Comparison of ENCODE assay signal across 19 cellular contexts in the genomic region with DNA sequence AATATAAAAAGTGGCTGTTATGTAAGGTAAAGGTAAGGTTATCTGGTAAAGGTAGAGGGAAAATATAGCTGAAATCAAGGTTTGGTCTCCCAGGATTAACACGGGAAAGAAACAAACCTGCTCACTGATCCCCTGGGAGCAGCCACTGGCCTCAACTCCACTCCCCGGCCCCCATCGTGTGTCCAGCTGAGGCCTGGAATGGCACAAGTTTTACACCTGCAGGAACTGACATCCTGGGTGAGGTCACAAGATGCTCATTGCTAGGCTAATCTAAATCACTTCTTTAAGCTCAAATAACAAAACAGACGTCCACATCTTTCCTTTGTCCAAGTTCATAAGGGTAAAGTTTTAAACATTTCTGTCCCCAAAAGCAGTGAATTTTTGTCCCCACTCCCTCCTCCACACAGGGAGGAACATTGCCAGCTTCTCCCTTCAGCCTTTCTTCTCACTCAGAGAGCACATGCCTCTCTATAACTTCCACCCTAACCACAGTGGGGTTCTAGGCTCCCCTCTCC. TPM values are rescaled to one million over a fixed set of nuclear protein-coding genes. Genes with fewer than 3 reads are reported as not detected.
DNase-seq lines count a peak whose midpoint lies in the region; ATAC-seq and TF ChIP-seq lines count a peak whose summit lies in the region.
"Had no signal": no experiment of that assay in that cellular context is flagged by ENCODE, and none has a peak within 500 bp of the region (broad histone marks: within the 10 kb centered on the region; RNA-seq: fewer than 3 reads in every experiment).

No MANE protein-coding gene starts in this region.

- H3K36me3 ChIP-seq in breast epithelium, result no peaks in the 10 kb centered on the region
- H3K36me3 ChIP-seq in right lobe of liver, result peaks cover 0 to 8% (median 0%) of the 10 kb centered on the region in 4 donors
- H3K36me3 ChIP-seq in vagina, result peaks cover 0 to 8% of the 10 kb centered on the region in 2 donors

- peaks cover 0 to 12% of the 10 kb centered on the region in 2 donors for H3K4me1 ChIP-seq in breast epithelium
- H3K4me1 ChIP-seq in right lobe of liver, result peaks cover 0 to 74% (median 30%) of the 10 kb centered on the region in 4 donors
- peaks cover 50% of the 10 kb centered on the region for H3K4me1 ChIP-seq in vagina

- peaks cover 19% of the 10 kb centered on the region for H3K4me1 Mint-ChIP-seq in MCF 10A (ENCODE audit: insufficient read depth, unreplicated experiment)

- TF ChIP-seq CTCF in breast epithelium (IDR thresholded peaks at IDR 0.05) (no peak), MCF 10A (IDR thresholded peaks at IDR 0.05; ENCODE audit: unreplicated experiment) (no peak), VCaP (conservative IDR thresholded peaks at IDR 0.05) (no peak), right lobe of liver (IDR thresholded peaks at IDR 0.05) (no peak), vagina (IDR thresholded peaks at IDR 0.05) (no peak)

- TF ChIP-seq POLR2A in breast epithelium (IDR thresholded peaks at IDR 0.05) (no peak), right lobe of liver (IDR thresholded peaks at IDR 0.05) (no peak), vagina (IDR thresholded peaks at IDR 0.05) (no peak)

- H3K4me3 ChIP-seq in breast epithelium, result no peak overlapping the region
- H3K4me3 ChIP-seq in right lobe of liver, result no peak overlapping the region
- H3K4me3 ChIP-seq in vagina, result no peak overlapping the region

- no peaks in the 10 kb centered on the region for H3K27me3 Mint-ChIP-seq in MCF 10A (ENCODE audit: insufficient read depth, unreplicated experiment)
- H3K27me3 Mint-ChIP-seq: activated T-cell treated with anti-CD3 and anti-CD28 coated beads, Interleukin-2, amount 50 U/mL, for 24 hours; effector memory CD8-positive, alpha-beta T cell; natural killer cell treated with Interleukin-12 subunit alpha and Interleukin-12 subunit beta and Interleukin-15 and Interleukin-18, amount 100 ng/mL, for 72 hours had no signal

- no peaks in the 10 kb centered on the region for H3K9me3 ChIP-seq in breast epithelium
- H3K9me3 ChIP-seq in right lobe of liver, result no peaks in the 10 kb centered on the region
- no peaks in the 10 kb centered on the region for H3K9me3 ChIP-seq in vagina
- H3K9me3 ChIP-seq: SK-N-SH had no signal

- no peaks in the 10 kb centered on the region for H3K9me3 Mint-ChIP-seq in MCF 10A (ENCODE audit: unreplicated experiment)
- H3K9me3 Mint-ChIP-seq in activated naive CD4-positive, alpha-beta T cell treated with anti-CD3 and anti-CD28 coated beads, Interleukin-2, amount 50 U/mL, for 72 hours, result no peaks in the 10 kb centered on the region
- H3K9me3 Mint-ChIP-seq: activated T-cell treated with anti-CD3 and anti-CD28 coated beads, Interleukin-2, amount 50 U/mL, for 24 hours; effector memory CD8-positive, alpha-beta T cell; natural killer cell treated with Interleukin-12 subunit alpha and Interleukin-12 subunit beta and Interleukin-15 and Interleukin-18, amount 100 ng/mL, for 72 hours had no signal

- H3K4me3 Mint-ChIP-seq in MCF 10A (ENCODE audit: unreplicated experiment), result no peak overlapping the region
- H3K4me3 Mint-ChIP-seq: activated T-cell treated with anti-CD3 and anti-CD28 coated beads, Interleukin-2, amount 50 U/mL, for 24 hours; effector memory CD8-positive, alpha-beta T cell had no signal

- H3K27me3 ChIP-seq in breast epithelium (no peaks in the 10 kb centered on the region), right lobe of liver (no peaks in the 10 kb centered on the region), vagina (no peaks in the 10 kb centered on the region)

- BruUV-seq in MCF 10A (replicated peaks; lab: Mats Ljungman, UMichigan), result no TSS peak

- 26% methylated on average over 2 of the region's 4 CpGs for WGBS in right lobe of liver (ENCODE audit: insufficient coverage, low coverage, low lambda C conversion rate, missing lambda C conversion rate)

- H3K27ac Mint-ChIP-seq in MCF 10A (ENCODE audit: low read depth, unreplicated experiment), result no peak overlapping the region
- H3K27ac Mint-ChIP-seq in activated naive CD4-positive, alpha-beta T cell treated with anti-CD3 and anti-CD28 coated beads, Interleukin-2, amount 50 U/mL, for 72 hours, result no peak overlapping the region
- H3K27ac Mint-ChIP-seq: activated T-cell treated with anti-CD3 and anti-CD28 coated beads, Interleukin-2, amount 50 U/mL, for 24 hours; effector memory CD8-positive, alpha-beta T cell; natural killer cell treated with Interleukin-12 subunit alpha and Interleukin-12 subunit beta and Interleukin-15 and Interleukin-18, amount 100 ng/mL, for 72 hours had no signal

- peaks cover 21% of the 10 kb centered on the region for H3K36me3 Mint-ChIP-seq in MCF 10A (ENCODE audit: insufficient read depth, unreplicated experiment)
- H3K36me3 Mint-ChIP-seq in activated naive CD4-positive, alpha-beta T cell treated with anti-CD3 and anti-CD28 coated beads, Interleukin-2, amount 50 U/mL, for 72 hours, result no peaks in the 10 kb centered on the region

- H3K27ac ChIP-seq in breast epithelium (peak overlapping the region; percentile 74 to 75), VCaP (peak overlapping the region; percentile 97), right lobe of liver (peak overlapping the region; percentile 72 to 84 (median 80)), vagina (peak overlapping the region; percentile 6)

- no peak for DNase-seq in breast epithelium (ENCODE audit: low spot score in 2 of 2)
- DNase-seq in MCF 10A (ENCODE audit: unreplicated experiment), result no peak
- DNase-seq in right lobe of liver, result no peak
- no peak for DNase-seq in vagina (ENCODE audit: extremely low spot score in 2 of 2)
- no peak for DNase-seq in germinal center (ENCODE audit: low spot score)
- no peak for DNase-seq in HK-2 (ENCODE audit: unreplicated experiment)
- DNase-seq in activated naive CD4-positive, alpha-beta T cell treated with anti-CD3 and anti-CD28 coated beads, Interleukin-2, amount 50 U/mL, for 72 hours (ENCODE audit: low spot score in 2 of 2), result no peak
- DNase-seq: activated CD4-positive, alpha-beta T cell treated with anti-CD3 and anti-CD28 coated beads, Interleukin-2, amount 50 U/mL, for 1 hour; activated T-cell treated with anti-CD3 and anti-CD28 coated beads, Interleukin-2, amount 50 U/mL, for 24 hours; caudate nucleus; effector memory CD8-positive, alpha-beta T cell; GDM1; left ventricle myocardium superior; NCI-H1694; NCI-H226; SK-N-SH; stimulated activated naive CD4-positive, alpha-beta T cell treated with Interleukin-2 at 50 U/mL for 16 hours had no signal

- no peak for ATAC-seq in right lobe of liver
- no peak for ATAC-seq in activated naive CD4-positive, alpha-beta T cell treated with anti-CD3 and anti-CD28 coated beads, Interleukin-2, amount 50 U/mL, for 72 hours
- ATAC-seq: effector memory CD8-positive, alpha-beta T cell; natural killer cell treated with Interleukin-12 subunit alpha and Interleukin-12 subunit beta and Interleukin-15 and Interleukin-18, amount 100 ng/mL, for 72 hours had no signal

- intact Hi-C loops in breast epithelium (cut with DNase I; ENCODE audit: low total_unique reads) (no loop called here), MCF 10A (cut with micrococcal nuclease) (no loop called here), right lobe of liver (cut with DNase I) (no loop called here), vagina (cut with DNase I) (no loop called here)

- POLR2A ChIA-PET in MCF 10A (lab: Yijun Ruan, JAX), result interaction anchor here (0.6 to 9.5 kb wide), 8 partner anchors 8 to 299 kb away, joined by 3 to 72 read pairs (median 12); no protein-coding TSS in a partner anchor

- CTCF ChIA-PET in MCF 10A (lab: Yijun Ruan, JAX), result interaction anchor here (0.6 to 2.0 kb wide), 5 partner anchors 31 to 198 kb away, joined by 3 to 5 read pairs (median 3); no protein-coding TSS in a partner anchor

RNA-seq across cellular contexts. Expression of a gene that starts 46.3 kb away (rescaled TPM):
- 10 to 100 TPM; 13.1 to 40.8 (median 34.7) TPM for total RNA-seq in breast epithelium
- 79.5 and 87.0 TPM in 2 replicates for total RNA-seq in MCF 10A (2022)
- 10 to 100 TPM; 22.7 to 47.6 (median 28.7) TPM for total RNA-seq in right lobe of liver
- 31.4 TPM for total RNA-seq in vagina
- total RNA-seq in activated naive CD4-positive, alpha-beta T cell treated with anti-CD3 and anti-CD28 coated beads, Interleukin-2, amount 50 U/mL, for 72 hours, result 10 to 100 TPM; 23.7 to 24.1 TPM

Comparison
In these comparisons a context has a peak if more than half of its experiments do, and no peak if none do; other contexts are left out.
1. H3K27ac ChIP-seq: peak in every context shown above with its lines; median percentile 97 in VCaP; 80 in right lobe of liver; 74 in breast epithelium; 6 in vagina.